11 cellular contexts compared by ENCODE assay signal in the genomic region with DNA sequence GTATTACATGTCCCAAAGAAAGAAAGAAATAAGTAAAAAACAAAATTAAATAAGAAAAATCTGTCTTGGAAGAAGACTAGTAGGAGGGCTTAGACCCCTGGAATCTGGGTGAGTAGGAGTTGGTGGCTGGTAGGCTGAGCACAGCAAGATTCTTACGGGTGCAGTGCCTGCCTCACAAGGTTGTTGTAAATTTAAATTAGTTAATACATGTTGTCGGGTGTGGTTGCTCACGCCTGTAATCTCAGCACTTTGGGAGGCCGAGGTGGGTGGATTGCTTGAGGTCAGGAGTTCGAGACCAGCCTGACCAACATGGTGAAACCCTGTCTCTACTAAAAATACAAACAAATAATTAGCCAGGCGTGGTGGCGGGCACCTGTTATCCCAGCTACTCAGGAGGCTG. TPM values are rescaled to one million over a fixed set of nuclear protein-coding genes. Genes with fewer than 3 reads are reported as not detected.
"Had no signal": no experiment of that assay in that cellular context is flagged by ENCODE, and none has a peak within 500 bp of the region (broad histone marks: within the 10 kb centered on the region; RNA-seq: fewer than 3 reads in every experiment).

No MANE protein-coding gene starts in this region.

RNA-seq across cellular contexts. Expression of a gene that starts 13.4 kb away (rescaled TPM):
- total RNA-seq: PC-3, PC-9, Peyer's patch, Right ventricle myocardium inferior, Right ventricle myocardium superior, RPMI7951, SJCRH30, SJSA1, SK-MEL-5, T-cell had no signal
- polyA plus RNA-seq: SK-N-SH had no signal
